In genomic region chr5:152164860-152165259, GRCh38 we compare ENCODE assay signal across 12 cellular contexts.
"Had no signal": no experiment of that assay in that cellular context is flagged by ENCODE, and none has a peak within 500 bp of the region (broad histone marks: within the 10 kb centered on the region; RNA-seq: fewer than 3 reads in every experiment).

No MANE protein-coding gene starts in this region.

- H3K27me3 ChIP-seq: esophagus muscularis mucosa, stomach, testis had no signal

- H3K4me1 Mint-ChIP-seq: nephron had no signal

- H3K36me3 ChIP-seq: esophagus muscularis mucosa, stomach had no signal

- H3K27me3 Mint-ChIP-seq: activated CD4-positive, alpha-beta memory T cell treated with anti-CD3 and anti-CD28 coated beads, Interleukin-2, amount 10 ng/mL, durations not matched to agents 7 days and 5 days; activated naive CD4-positive, alpha-beta T cell treated with anti-CD3 and anti-CD28 coated beads, Interleukin-2, amount 10 ng/mL, durations not matched to agents 7 days and 5 days; activated T-cell treated with anti-CD3 and anti-CD28 coated beads, Interleukin-2, amount 50 U/mL, for 24 hours had no signal

- H3K27ac Mint-ChIP-seq: activated CD4-positive, alpha-beta memory T cell treated with anti-CD3 and anti-CD28 coated beads, Interleukin-2, amount 10 ng/mL, durations not matched to agents 7 days and 5 days; activated naive CD4-positive, alpha-beta T cell treated with anti-CD3 and anti-CD28 coated beads, Interleukin-2, amount 10 ng/mL, durations not matched to agents 7 days and 5 days; activated T-cell treated with anti-CD3 and anti-CD28 coated beads, Interleukin-2, amount 50 U/mL, for 24 hours; nephron had no signal

- H3K27ac ChIP-seq: esophagus muscularis mucosa, hepatocyte, stomach, testis had no signal

- H3K4me3 Mint-ChIP-seq: activated CD4-positive, alpha-beta memory T cell treated with anti-CD3 and anti-CD28 coated beads, Interleukin-2, amount 10 ng/mL, durations not matched to agents 7 days and 5 days; activated naive CD4-positive, alpha-beta T cell treated with anti-CD3 and anti-CD28 coated beads, Interleukin-2, amount 10 ng/mL, durations not matched to agents 7 days and 5 days; activated T-cell treated with anti-CD3 and anti-CD28 coated beads, Interleukin-2, amount 50 U/mL, for 24 hours; nephron had no signal

- H3K36me3 Mint-ChIP-seq: activated naive CD4-positive, alpha-beta T cell treated with anti-CD3 and anti-CD28 coated beads, Interleukin-2, amount 10 ng/mL, durations not matched to agents 7 days and 5 days had no signal

- ATAC-seq: sciatic nerve had no signal

- H3K9me3 ChIP-seq: esophagus muscularis mucosa, stomach, testis had no signal

- H3K9me3 Mint-ChIP-seq: activated CD4-positive, alpha-beta memory T cell treated with anti-CD3 and anti-CD28 coated beads, Interleukin-2, amount 10 ng/mL, durations not matched to agents 7 days and 5 days; activated naive CD4-positive, alpha-beta T cell treated with anti-CD3 and anti-CD28 coated beads, Interleukin-2, amount 10 ng/mL, durations not matched to agents 7 days and 5 days; activated T-cell treated with anti-CD3 and anti-CD28 coated beads, Interleukin-2, amount 50 U/mL, for 24 hours; nephron had no signal

- DNase-seq: activated CD4-positive, alpha-beta memory T cell treated with anti-CD3 and anti-CD28 coated beads, Interleukin-2, amount 10 ng/mL, durations not matched to agents 7 days and 5 days; activated CD4-positive, alpha-beta T cell treated with anti-CD3 and anti-CD28 coated beads for 4 hours; activated naive CD4-positive, alpha-beta T cell treated with anti-CD3 and anti-CD28 coated beads, Interleukin-2, amount 10 ng/mL, durations not matched to agents 7 days and 5 days; activated T-cell treated with anti-CD3 and anti-CD28 coated beads, Interleukin-2, amount 50 U/mL, for 24 hours; stomach; T-helper 1 cell; T1000; testis had no signal

- H3K4me3 ChIP-seq: esophagus muscularis mucosa, hepatocyte, stomach, testis had no signal
